In genomic region chr12:11939223-11939622, GRCh38 we compare ENCODE assay signal across 4 cellular contexts.
"Had no signal": no experiment of that assay in that cellular context is flagged by ENCODE, and none has a peak within 500 bp of the region (broad histone marks: within the 10 kb centered on the region; RNA-seq: fewer than 3 reads in every experiment).

No MANE protein-coding gene starts in this region.

- H3K4me3 ChIP-seq: GM12878 had no signal

- FAIRE-seq: GM12878, GM18507 had no signal

- ATAC-seq: GM12878 had no signal

- DNase-seq: GDM1, GF-D8 had no signal
